Comparison of ENCODE assay signal across 8 cellular contexts in genomic region chr7:23597064-23597907, GRCh38. TPM values are rescaled to one million over a fixed set of nuclear protein-coding genes. Genes with fewer than 3 reads are reported as not detected.
DNase-seq lines count a peak whose midpoint lies in the region; ATAC-seq and TF ChIP-seq lines count a peak whose summit lies in the region.

Gene CCDC126 (plus strand): TSS chr7:23597382. CDS start chr7:23611316, 13,934 bp downstream.

- H4K20me1 ChIP-seq in OCI-LY7 (ENCODE audit: insufficient read depth, low read length): no peaks in the 10 kb centered on the region

- DNase-seq in DMS 273 treated with DMSO at 0.1 percent for 48 hours (lab: John Stamatoyannopoulos, UW) (peak; percentile 87), HuH-7 (ENCODE audit: low spot score) (peak; percentile 95), OCI-LY7 (ENCODE audit: low spot score) (peak; percentile 91), esophagus muscularis mucosa (ENCODE audit: extremely low spot score) (peak; percentile 96)
- DNase-seq in activated T-cell treated with anti-CD3 and anti-CD28 coated beads, Interleukin-2, amount 50 U/mL, for 4 hours: peak; percentile 76
- DNase-seq in stimulated activated CD8-positive, alpha-beta memory T cell treated with anti-CD3 and anti-CD28 coated beads, Interleukin-7, amount 100 ng/mL, for 24 hours (ENCODE audit: low read depth): peak; percentile 63

- peak within 1 kb of the TSS; percentile 46 for H3K27ac ChIP-seq in OCI-LY7 (ENCODE audit: low read depth, low read length, poor library complexity, severe bottlenecking)
- H3K27ac ChIP-seq in esophagus muscularis mucosa (replicated peaks in 1 of 4): peak within 1 kb of the TSS; percentile 95 to 99 (median 96)
- peak within 1 kb of the TSS; percentile 83 for H3K27ac ChIP-seq in muscle layer of duodenum (ENCODE audit: low read length)

- BruUV-seq in OCI-LY7 (replicated peaks; lab: Mats Ljungman, UMichigan): no TSS peak

- no peak for TF ChIP-seq POLR2A in esophagus muscularis mucosa (IDR thresholded peaks at IDR 0.05; ENCODE audit: low read depth)

- peaks cover 63% of the 10 kb centered on the region for H3K4me1 ChIP-seq in OCI-LY7 (ENCODE audit: insufficient read depth, low read length, poor library complexity, severe bottlenecking)
- peaks cover 12 to 37% (median 32%) of the 10 kb centered on the region in 4 donors for H3K4me1 ChIP-seq in esophagus muscularis mucosa
- H3K4me1 ChIP-seq in muscle layer of duodenum (ENCODE audit: control insufficient read depth in 1 of 2, insufficient read depth in 2 of 2, low read length in 2 of 2): peaks cover 11 to 15% of the 10 kb centered on the region in 2 donors

- intact Hi-C loops in OCI-LY7 (cut with micrococcal nuclease; ENCODE audit: unreplicated experiment) (loop anchor here (5.0 kb wide), 2 partner anchors 1120 to 1210 kb away; no protein-coding TSS in a partner anchor), esophagus muscularis mucosa (cut with DNase I) (loop anchor here (2.0 kb wide), 1 partner anchor 84 kb away; the partner anchor contains the start of gene FAM221A)

- peaks cover 58% of the 10 kb centered on the region for H3K4me1 Mint-ChIP-seq in activated T-cell treated with anti-CD3 and anti-CD28 coated beads, Interleukin-2, amount 50 U/mL, for 4 hours (ENCODE audit: low read depth)

- no peak for TF ChIP-seq EP300 in esophagus muscularis mucosa (IDR thresholded peaks at IDR 0.05)

- H3K36me3 ChIP-seq in OCI-LY7 (ENCODE audit: insufficient read depth, low read length) (no peaks in the 10 kb centered on the region), esophagus muscularis mucosa (no peaks in the 10 kb centered on the region), muscle layer of duodenum (ENCODE audit: control insufficient read depth in 1 of 2, insufficient read depth in 2 of 2, low read length in 2 of 2) (no peaks in the 10 kb centered on the region)

- peak; percentile 76 for ATAC-seq in GM21526 (IDR thresholded peaks at IDR 0.05; ENCODE audit: low FRiP score, unreplicated experiment)
- peak; percentile 78 to 79 for ATAC-seq in activated T-cell treated with anti-CD3 and anti-CD28 coated beads, Interleukin-2, amount 50 U/mL, for 4 hours

- peaks cover 2% of the 10 kb centered on the region for H3K36me3 Mint-ChIP-seq in activated T-cell treated with anti-CD3 and anti-CD28 coated beads, Interleukin-2, amount 50 U/mL, for 4 hours (ENCODE audit: insufficient read depth)

- H3K9me2 ChIP-seq in OCI-LY7 (ENCODE audit: insufficient read depth, low read length): no peaks in the 10 kb centered on the region

- H3K4me3 ChIP-seq in OCI-LY7 (ENCODE audit: low read depth, low read length, poor library complexity, severe bottlenecking): peak within 1 kb of the TSS; percentile 83
- peak within 1 kb of the TSS; percentile 75 to 90 (median 84) for H3K4me3 ChIP-seq in esophagus muscularis mucosa
- peak within 1 kb of the TSS; percentile 86 for H3K4me3 ChIP-seq in muscle layer of duodenum (ENCODE audit: low read depth in 1 of 2, low read length in 2 of 2)

- peak within 1 kb of the TSS; percentile 87 for H3K4me3 Mint-ChIP-seq in activated T-cell treated with anti-CD3 and anti-CD28 coated beads, Interleukin-2, amount 50 U/mL, for 4 hours

- H2AFZ ChIP-seq in OCI-LY7 (ENCODE audit: low read length): peak within 1 kb of the TSS; percentile 94

- WGBS in esophagus muscularis mucosa: 5% methylated on average over 17 of the region's 94 CpGs

- TF ChIP-seq CTCF in OCI-LY7 (conservative IDR thresholded peaks at IDR 0.05; ENCODE audit: low read length) (no peak), esophagus muscularis mucosa (IDR thresholded peaks at IDR 0.05) (no peak)

- peaks cover 6% of the 10 kb centered on the region; the same call in 1 of the 2 replicates for H3K79me2 ChIP-seq in OCI-LY7 (ENCODE audit: insufficient read depth, low read depth, low read length)

- H3K27me3 Mint-ChIP-seq in activated T-cell treated with anti-CD3 and anti-CD28 coated beads, Interleukin-2, amount 50 U/mL, for 4 hours (ENCODE audit: low read depth): no peaks in the 10 kb centered on the region

- H3K9me3 ChIP-seq in OCI-LY7 (ENCODE audit: low read length): no peaks in the 10 kb centered on the region
- H3K9me3 ChIP-seq in esophagus muscularis mucosa: no peaks in the 10 kb centered on the region
- H3K9me3 ChIP-seq in muscle layer of duodenum (ENCODE audit: control insufficient read depth in 1 of 2, low read length in 2 of 2): no peaks in the 10 kb centered on the region

- CTCF ChIA-PET in OCI-LY7 (lab: Charles Lee; ENCODE audit: unreplicated experiment): no interaction called here

- peak within 1 kb of the TSS; percentile 75 for H3K4me2 ChIP-seq in OCI-LY7 (ENCODE audit: low read length)

- no peaks in the 10 kb centered on the region for H3K27me3 ChIP-seq in esophagus muscularis mucosa
- H3K27me3 ChIP-seq in muscle layer of duodenum (ENCODE audit: low read depth, low read length): no peaks in the 10 kb centered on the region

- H3K9me3 Mint-ChIP-seq in activated T-cell treated with anti-CD3 and anti-CD28 coated beads, Interleukin-2, amount 50 U/mL, for 4 hours: no peaks in the 10 kb centered on the region

- POLR2A ChIA-PET in OCI-LY7 (lab: Charles Lee): interaction anchor here (0.6 to 1.2 kb wide), 7 partner anchors 12 to 511 kb away, joined by 3 to 4 read pairs (median 4); no protein-coding TSS in a partner anchor

RNA-seq across cellular contexts. Expression of gene CCDC126, which starts in this region (rescaled TPM):
- total RNA-seq in OCI-LY7 (2014; rRNA removed; shearing (Covaris generic)): 9.6 and 11.9 TPM in 2 replicates
- 14.2 and 15.5 TPM in 2 replicates for total RNA-seq in OCI-LY7 (2022)
- 1 to 10 TPM; 6.6 to 9.5 (median 6.6) TPM for total RNA-seq in activated T-cell treated with anti-CD3 and anti-CD28 coated beads, Interleukin-2, amount 50 U/mL, for 4 hours
- 10 to 100 TPM; 14.6 to 21.2 (median 16.4) TPM for total RNA-seq in esophagus muscularis mucosa

Comparison
In these comparisons a context has a peak if more than half of its experiments do, and no peak if none do; other contexts are left out.
1. Peak in every context shown above with its lines: DNase-seq, ATAC-seq, H3K4me3 ChIP-seq and H3K27ac ChIP-seq.
2. H3K27ac ChIP-seq: peak in every context shown above with its lines; median percentile 96 in esophagus muscularis mucosa; 83 in muscle layer of duodenum; 46 in OCI-LY7.